ENCODE assay signal across 8 cellular contexts in the genomic region with DNA sequence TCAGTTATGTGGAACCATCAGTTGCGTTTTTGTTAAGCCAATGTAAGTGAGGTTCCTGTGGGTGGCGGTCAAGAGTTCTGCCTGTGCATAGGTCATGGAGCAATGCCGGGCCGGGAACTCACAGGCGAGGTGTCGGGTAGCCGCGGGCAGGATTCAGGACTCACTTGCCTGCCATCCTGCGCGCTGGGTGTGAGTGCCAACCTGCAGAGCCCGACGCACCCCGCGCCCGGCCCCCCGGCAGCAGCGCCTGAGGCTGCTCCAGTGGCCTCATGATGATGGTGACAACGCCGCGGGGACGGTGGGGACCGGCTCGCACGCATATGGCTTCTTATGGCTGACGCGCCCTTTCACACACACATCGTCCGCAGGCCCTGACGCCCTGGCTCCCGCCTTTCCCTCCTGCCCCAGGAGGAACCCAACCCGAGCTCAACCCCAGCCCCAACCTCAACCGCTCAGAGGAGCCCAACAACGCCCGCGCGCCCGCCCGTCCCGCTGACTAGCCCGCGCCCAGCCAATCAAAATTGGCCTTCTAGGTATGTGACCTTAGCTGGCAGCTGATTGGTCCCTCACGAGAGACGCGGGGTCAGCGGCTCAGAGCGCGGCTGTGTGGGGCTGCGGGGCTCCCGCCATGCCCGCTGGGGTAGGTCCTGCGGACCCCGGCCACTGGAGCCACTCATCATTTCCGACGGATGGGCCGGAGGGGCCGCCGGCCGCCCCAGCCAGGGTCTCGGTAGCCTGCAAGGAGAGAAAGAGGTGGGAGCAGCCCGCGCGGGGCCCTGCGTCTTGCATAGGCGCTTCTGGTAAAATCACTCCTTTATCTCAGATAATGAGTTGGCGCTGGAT. TPM values are rescaled to one million over a fixed set of nuclear protein-coding genes. Genes with fewer than 3 reads are reported as not detected.
DNase-seq lines count a peak whose midpoint lies in the region; ATAC-seq and TF ChIP-seq lines count a peak whose summit lies in the region.

A gene with protein sequence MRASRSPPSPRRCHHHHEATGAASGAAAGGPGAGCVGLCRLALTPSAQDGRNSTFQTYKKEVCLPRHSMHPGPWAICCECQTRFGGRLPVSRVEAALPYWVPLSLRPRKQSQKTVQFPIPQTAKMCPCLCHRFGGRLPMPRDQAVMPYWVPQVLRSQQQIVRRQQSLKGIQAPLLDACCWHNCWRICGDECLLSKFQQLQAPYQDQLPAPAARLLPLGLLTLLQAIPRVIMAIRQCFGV (minus strand): TSS at position 470 of the 843 bp plus-strand sequence. CDS start 150 bp downstream, at position 320.

- 0% methylated on average over 4 of the region's 65 CpGs for WGBS in right lobe of liver (ENCODE audit: insufficient coverage, low coverage, low lambda C conversion rate, missing lambda C conversion rate)

- peak within 1 kb of the TSS; percentile 90 for H3K4me3 ChIP-seq in CD8-positive, alpha-beta memory T cell (ENCODE audit: low read length)
- H3K4me3 ChIP-seq in right lobe of liver: peak within 1 kb of the TSS; percentile 93 to 97 (median 96)

- peak; percentile 51 to 67 (median 58) for TF ChIP-seq CTCF in right lobe of liver (IDR thresholded peaks at IDR 0.05)

- ATAC-seq in GM19452 (IDR thresholded peaks at IDR 0.05; ENCODE audit: unreplicated experiment) (peak; percentile 89), HG03575 (IDR thresholded peaks at IDR 0.05; ENCODE audit: extremely low read depth, insufficient number of reproducible peaks, low FRiP score, unreplicated experiment) (peak; percentile 50), right lobe of liver (peak; percentile 94 to 95 (median 94))

- peak; percentile 88 for TF ChIP-seq POLR2A in right lobe of liver (IDR thresholded peaks at IDR 0.05)

- no peaks in the 10 kb centered on the region for H3K36me3 ChIP-seq in CD8-positive, alpha-beta memory T cell (ENCODE audit: insufficient read depth, low read length)
- no peaks in the 10 kb centered on the region for H3K36me3 ChIP-seq in right lobe of liver

- H3K27me3 ChIP-seq in CD8-positive, alpha-beta memory T cell (ENCODE audit: insufficient read depth, low read length, poor library complexity, severe bottlenecking): no peaks in the 10 kb centered on the region
- H3K27me3 ChIP-seq in right lobe of liver: no peaks in the 10 kb centered on the region

- H3K27ac Mint-ChIP-seq in CD8-positive, alpha-beta memory T cell: peak within 1 kb of the TSS; percentile 88 to 99 (median 95)
- H3K27ac Mint-ChIP-seq in activated CD4-positive, alpha-beta memory T cell treated with anti-CD3 and anti-CD28 coated beads for 36 hours: peak within 1 kb of the TSS; percentile 94

- peak within 1 kb of the TSS; percentile 89 to 99 (median 94) for H3K4me3 Mint-ChIP-seq in CD8-positive, alpha-beta memory T cell
- H3K4me3 Mint-ChIP-seq in activated CD4-positive, alpha-beta memory T cell treated with anti-CD3 and anti-CD28 coated beads for 36 hours: peak within 1 kb of the TSS; percentile 87

- CTCF ChIA-PET in CD8-positive, alpha-beta memory T cell (lab: Charles Lee): interaction anchor here (1.0 to 4.1 kb wide), 6 partner anchors 17 to 318 kb away, joined by 3 to 30 read pairs (median 6); a partner anchor contains a TSS
- CTCF ChIA-PET in activated CD4-positive, alpha-beta memory T cell treated with anti-CD3 and anti-CD28 coated beads for 36 hours (lab: Charles Lee): interaction anchor here (0.7 to 2.8 kb wide), 9 partner anchors 15 to 1748 kb away, joined by 3 to 11 read pairs (median 3); a partner anchor contains a TSS

- no peaks in the 10 kb centered on the region for H3K27me3 Mint-ChIP-seq in CD8-positive, alpha-beta memory T cell
- no peaks in the 10 kb centered on the region for H3K27me3 Mint-ChIP-seq in activated CD4-positive, alpha-beta memory T cell treated with anti-CD3 and anti-CD28 coated beads for 36 hours

- peaks cover 13 to 21% (median 15%) of the 10 kb centered on the region in 3 donors for H3K4me1 Mint-ChIP-seq in CD8-positive, alpha-beta memory T cell
- H3K4me1 Mint-ChIP-seq in activated CD4-positive, alpha-beta memory T cell treated with anti-CD3 and anti-CD28 coated beads for 36 hours (ENCODE audit: low read depth): peaks cover 12% of the 10 kb centered on the region

- peaks cover 0 to 10% (median 0%) of the 10 kb centered on the region in 3 donors for H3K36me3 Mint-ChIP-seq in CD8-positive, alpha-beta memory T cell
- H3K36me3 Mint-ChIP-seq in activated CD4-positive, alpha-beta memory T cell treated with anti-CD3 and anti-CD28 coated beads for 36 hours: peaks cover 4% of the 10 kb centered on the region

- intact Hi-C loops in activated CD4-positive, alpha-beta memory T cell treated with anti-CD3 and anti-CD28 coated beads for 36 hours (cut with micrococcal nuclease): loop anchor here (1.0 to 2.0 kb wide), 3 partner anchors 66 to 318 kb away; a partner anchor contains a TSS
- intact Hi-C loops in right lobe of liver (cut with DNase I): no loop called here

- no peaks in the 10 kb centered on the region for H3K9me3 Mint-ChIP-seq in CD8-positive, alpha-beta memory T cell
- H3K9me3 Mint-ChIP-seq in activated CD4-positive, alpha-beta memory T cell treated with anti-CD3 and anti-CD28 coated beads for 36 hours: no peaks in the 10 kb centered on the region

- no peaks in the 10 kb centered on the region for H3K9me3 ChIP-seq in CD8-positive, alpha-beta memory T cell (ENCODE audit: low read length)
- no peaks in the 10 kb centered on the region for H3K9me3 ChIP-seq in right lobe of liver

- POLR2A ChIA-PET in CD8-positive, alpha-beta memory T cell (lab: Charles Lee): interaction anchor here (0.7 to 2.5 kb wide), 5 partner anchors 14 to 453 kb away, joined by 3 to 22 read pairs (median 3); a partner anchor contains a TSS
- POLR2A ChIA-PET in activated CD4-positive, alpha-beta memory T cell treated with anti-CD3 and anti-CD28 coated beads for 36 hours (lab: Charles Lee): interaction anchor here (0.9 to 1.9 kb wide), 4 partner anchors 28 to 78 kb away, joined by 3 to 17 read pairs (median 8); a partner anchor contains a TSS

- peak within 1 kb of the TSS; percentile 91 for H3K27ac ChIP-seq in CD8-positive, alpha-beta memory T cell (ENCODE audit: low read depth, low read length)
- peak within 1 kb of the TSS; percentile 90 to 92 (median 91) for H3K27ac ChIP-seq in right lobe of liver

- peak; percentile 93 to 97 (median 96) for DNase-seq in CD8-positive, alpha-beta memory T cell
- DNase-seq in NCI-H774 (lab: John Stamatoyannopoulos, UW) (peak; percentile 73), dermis microvascular lymphatic vessel endothelial cell (ENCODE audit: low read depth in 2 of 2) (peak; percentile 89 to 95), right lobe of liver (peak; percentile 96 to 98 (median 96))
- DNase-seq in activated CD4-positive, alpha-beta memory T cell treated with anti-CD3 and anti-CD28 coated beads for 36 hours: peak; percentile 97
- DNase-seq in stimulated activated CD4-positive, alpha-beta T cell treated with anti-CD3 and anti-CD28 coated beads, Interleukin-4, amount 100 ng/mL, for 24 hours: peak; percentile 97

- H3K4me1 ChIP-seq in CD8-positive, alpha-beta memory T cell (ENCODE audit: insufficient read depth, low read length): peaks cover 9% of the 10 kb centered on the region
- H3K4me1 ChIP-seq in right lobe of liver: peaks cover 0 to 11% (median 0%) of the 10 kb centered on the region in 4 donors

RNA-seq across cellular contexts. Expression of the gene that starts here (rescaled TPM):
- total RNA-seq in CD8-positive, alpha-beta memory T cell: 1 to 10 TPM; 7.5 to 8.4 TPM
- 2.5 TPM for polyA plus RNA-seq in CD8-positive, alpha-beta memory T cell
- total RNA-seq in activated CD4-positive, alpha-beta memory T cell treated with anti-CD3 and anti-CD28 coated beads for 36 hours: 10 to 100 TPM; 10.9 to 15.0 TPM
- total RNA-seq in dermis microvascular lymphatic vessel endothelial cell: 2.0 and 2.8 TPM in 2 replicates
- total RNA-seq in right lobe of liver: 1 to 10 TPM; 1.7 to 5.5 (median 3.9) TPM

Comparison
In these comparisons a context has a peak if more than half of its experiments do, and no peak if none do; other contexts are left out.
1. Peak in every context shown above with its lines: DNase-seq, ATAC-seq, H3K4me3 ChIP-seq and H3K27ac ChIP-seq.